15 cellular contexts compared by ENCODE assay signal in genomic region chr7:127865466-127865865, GRCh38.
DNase-seq lines count a peak whose midpoint lies in the region; ATAC-seq and TF ChIP-seq lines count a peak whose summit lies in the region.
"Had no signal": no experiment of that assay in that cellular context is flagged by ENCODE, and none has a peak within 500 bp of the region (broad histone marks: within the 10 kb centered on the region; RNA-seq: fewer than 3 reads in every experiment).

No MANE protein-coding gene starts in this region.

- H4K8ac ChIP-seq in IMR-90 (ENCODE audit: low read depth in 2 of 2, low read length in 2 of 2), result no peak overlapping the region

- H3K14ac ChIP-seq in IMR-90 (replicated peaks; ENCODE audit: low read depth, low read length), result no peak overlapping the region

- no peak overlapping the region for H3K56ac ChIP-seq in IMR-90 (ENCODE audit: extremely low read depth, insufficient read depth, low read length)

- no TSS peak for BruUV-seq in IMR-90 (replicated peaks; lab: Mats Ljungman, UMichigan)
- BruUV-seq in mammary epithelial cell (replicated peaks; lab: Mats Ljungman, UMichigan), result no TSS peak

- no peak overlapping the region for H3K27ac ChIP-seq in IMR-90 (ENCODE audit: insufficient read depth, low read length)
- no peak overlapping the region for H3K27ac ChIP-seq in mammary epithelial cell (ENCODE audit: insufficient read depth, low read depth, low read length)
- H3K27ac ChIP-seq: ascending aorta, Peyer's patch had no signal

- H3K4me3 ChIP-seq in IMR-90 (ENCODE audit: insufficient read depth, low read depth, low read length), result no peak overlapping the region
- H3K4me3 ChIP-seq in mammary epithelial cell (replicated peaks in 1 of 3; ENCODE audit: insufficient read depth in 1 of 3, low read depth in 2 of 3, low read length in 3 of 3), result no peak overlapping the region
- H3K4me3 ChIP-seq: ascending aorta, Peyer's patch had no signal

- peaks cover 49% of the 10 kb centered on the region for H3K79me2 ChIP-seq in mammary epithelial cell (ENCODE audit: insufficient read depth, low read length)

- H4K20me1 ChIP-seq in IMR-90 (ENCODE audit: insufficient read depth, low read length) (peaks cover 70% of the 10 kb centered on the region), mammary epithelial cell (ENCODE audit: insufficient read depth, low read length) (no peaks in the 10 kb centered on the region)

- POLR2A ChIA-PET in IMR-90 (lab: Charles Lee; ENCODE audit: unreplicated experiment), result interaction anchor here (0.7 kb wide), 1 partner anchor 10 kb away, joined by 5 read pairs; no protein-coding TSS in a partner anchor

- no peak overlapping the region for H4K5ac ChIP-seq in IMR-90 (ENCODE audit: low read depth, low read length)

- H3K9me3 ChIP-seq in IMR-90 (ENCODE audit: control insufficient read depth, insufficient read depth, low read length) (no peaks in the 10 kb centered on the region), mammary epithelial cell (replicated peaks; ENCODE audit: insufficient read depth, low read length) (no peaks in the 10 kb centered on the region)
- H3K9me3 ChIP-seq: ascending aorta, Peyer's patch had no signal

- in situ Hi-C loops in ACHN (cut with HindIII; ENCODE audit: low pct_ligation_motif_present, low pct_unique_long_range_greater_than_20kb, low sequenced_read_pairs), result no loop called here
- in situ Hi-C loops in IMR-90 (cut with MboI; ENCODE audit: low sequenced_read_pairs), result no loop called here
- in situ Hi-C loops in mammary epithelial cell (cut with MboI; ENCODE audit: low sequenced_read_pairs in 2 of 2), result no loop called here

- H3K18ac ChIP-seq in IMR-90 (ENCODE audit: low read depth, low read length), result no peak overlapping the region

- H2AK5ac ChIP-seq in IMR-90 (ENCODE audit: low read depth, low read length), result no peak overlapping the region

- H3K9me1 ChIP-seq in IMR-90 (ENCODE audit: insufficient read depth, low read length), result peaks cover 15% of the 10 kb centered on the region

- no peaks in the 10 kb centered on the region; the same call in 1 of the 2 replicates for H3K4me1 ChIP-seq in IMR-90 (ENCODE audit: control insufficient read depth, insufficient read depth, low read length)
- no peaks in the 10 kb centered on the region for H3K4me1 ChIP-seq in mammary epithelial cell (ENCODE audit: insufficient read depth, low read length)
- H3K4me1 ChIP-seq: ascending aorta, Peyer's patch had no signal

- ATAC-seq in IMR-90 (ENCODE audit: low read depth), result peak; percentile 91
- no peak for ATAC-seq in GM18858 (IDR thresholded peaks at IDR 0.05; ENCODE audit: unreplicated experiment)
- ATAC-seq: left ventricle myocardium superior had no signal

- no peak for TF ChIP-seq POLR2A in IMR-90 (IDR thresholded peaks at IDR 0.05; ENCODE audit: low read depth, low read length)

- CTCF ChIA-PET in IMR-90 (lab: Yijun Ruan, JAX) (interaction anchor here (0.7 to 1.3 kb wide), 3 partner anchors 55 to 158 kb away, joined by 3 to 4 read pairs (median 4); no protein-coding TSS in a partner anchor), mammary epithelial cell (lab: Charles Lee; ENCODE audit: low non-redundant PET) (no interaction called here)

- no peak overlapping the region for H2BK5ac ChIP-seq in IMR-90 (ENCODE audit: low read depth, low read length, poor library complexity, severe bottlenecking)

- dilution Hi-C loops in IMR-90 (cut with HindIII; ENCODE audit: low sequenced_read_pairs, unreplicated experiment), result no loop called here
- dilution Hi-C loops in mammary epithelial cell (cut with HindIII; ENCODE audit: low sequenced_read_pairs), result no loop called here

- H3K79me1 ChIP-seq in IMR-90 (ENCODE audit: low read depth in 1 of 2, low read length in 2 of 2), result peaks cover 37 to 79% of the 10 kb centered on the region in 2 experiments

- no peak overlapping the region for H2BK20ac ChIP-seq in IMR-90 (ENCODE audit: low read depth, low read length)

- intact Hi-C loops in IMR-90 (cut with micrococcal nuclease), result no loop called here
- intact Hi-C loops in mammary epithelial cell (cut with micrococcal nuclease), result no loop called here

- no peak overlapping the region for H2BK120ac ChIP-seq in IMR-90 (ENCODE audit: low read depth, low read length)

- H3K9ac ChIP-seq in IMR-90 (ENCODE audit: low read depth, low read length) (no peak overlapping the region), mammary epithelial cell (ENCODE audit: insufficient read depth, low read length) (no peak overlapping the region)

- H3K4ac ChIP-seq in IMR-90 (ENCODE audit: low read depth, low read length), result no peak overlapping the region

- H2AFZ ChIP-seq in IMR-90 (replicated peaks; ENCODE audit: low read length, poor library complexity) (no peak overlapping the region), mammary epithelial cell (ENCODE audit: low read depth, low read length) (no peak overlapping the region)

- TF ChIP-seq CTCF in IMR-90 (conservative IDR thresholded peaks at IDR 0.05; ENCODE audit: low read depth, low read length), result no peak
- no peak for TF ChIP-seq CTCF in mammary epithelial cell (conservative IDR thresholded peaks at IDR 0.05 in 1 of 2, IDR thresholded peaks at IDR 0.05 in 1 of 2; ENCODE audit: extremely low read depth in 1 of 2, insufficient read depth in 1 of 2, low read depth in 1 of 2, low read length in 2 of 2)

- H2AK9ac ChIP-seq in IMR-90 (replicated peaks; ENCODE audit: low read depth, low read length, poor library complexity), result no peak overlapping the region

- DNase-seq in ACHN (peak; percentile 53), IMR-90 (peak; percentile 72), mammary epithelial cell (peak; percentile 37), left kidney (ENCODE audit: low read depth, low spot score) (peak; percentile 85), NCI-H1092 (lab: John Stamatoyannopoulos, UW) (no peak), ureter (ENCODE audit: low spot score) (no peak), NCI-H748 treated with DMSO at 0.1 percent for 48 hours (lab: John Stamatoyannopoulos, UW) (no peak)
- DNase-seq: activated CD8-positive, alpha-beta memory T cell treated with anti-CD3 and anti-CD28 coated beads, Interleukin-2, amount 50 U/mL, for 48 hours; erythroblast; left ventricle myocardium superior; posterior cingulate gyrus; stimulated activated CD4-positive, alpha-beta T cell treated with anti-CD3 and anti-CD28 coated beads, Interleukin-4, amount 100 ng/mL, for 4 hours had no signal

- no peak overlapping the region for H3K23ac ChIP-seq in IMR-90 (ENCODE audit: low read depth, low read length)

- no peak overlapping the region for H4K91ac ChIP-seq in IMR-90 (ENCODE audit: insufficient read depth, low read depth, low read length)

- no CpG with 5 or more reads among the region's 1 CpG for WGBS in IMR-90 (ENCODE audit: extremely low coverage in 2 of 2, insufficient read length in 1 of 2), 2 experiments
- WGBS in mammary epithelial cell (ENCODE audit: low coverage, missing lambda C conversion rate), result 80% methylated on average over 1 of the region's 1 CpG

- H3K27me3 ChIP-seq in IMR-90 (ENCODE audit: control insufficient read depth, insufficient read depth, low read length) (no peaks in the 10 kb centered on the region), mammary epithelial cell (ENCODE audit: insufficient read depth, low read length) (no peaks in the 10 kb centered on the region)
- H3K27me3 ChIP-seq: ascending aorta, Peyer's patch had no signal

- H3K4me2 ChIP-seq in IMR-90 (ENCODE audit: low read depth, low read length) (no peak overlapping the region), mammary epithelial cell (ENCODE audit: insufficient read depth, low read depth, low read length) (no peak overlapping the region)

- no peak overlapping the region for H2BK15ac ChIP-seq in IMR-90 (ENCODE audit: low read depth, low read length)

- no peak for TF ChIP-seq RAD21 in IMR-90 (IDR thresholded peaks at IDR 0.05; ENCODE audit: low read length)

- H3K36me3 ChIP-seq in IMR-90 (ENCODE audit: control insufficient read depth, insufficient read depth, low read length) (peaks cover 1% of the 10 kb centered on the region), mammary epithelial cell (ENCODE audit: insufficient read depth, low read length) (peaks cover 9% of the 10 kb centered on the region)
- H3K36me3 ChIP-seq: ascending aorta, Peyer's patch had no signal

TF ChIP-seq in IMR-90, 13 proteins besides CTCF, POLR2A, EP300 and RAD21:
- TF ChIP-seq CEBPB (IDR thresholded peaks at IDR 0.05; ENCODE audit: low read depth, low read length), result peak; percentile 77
- TF ChIP-seq MXI1 (IDR thresholded peaks at IDR 0.05; ENCODE audit: borderline replicate concordance, low read depth, low read length), result no peak

Comparison
In these comparisons a context has a peak if more than half of its experiments do, and no peak if none do; other contexts are left out.
1. DNase-seq: peak in ACHN (single experiment), IMR-90 (single experiment), mammary epithelial cell (single experiment) and left kidney (single experiment); none in NCI-H1092 (single experiment), ureter (single experiment) and NCI-H748 treated with DMSO at 0.1 percent for 48 hours (single experiment).